17 cellular contexts compared by ENCODE assay signal in genomic region chr2:72027426-72028161, GRCh38.
DNase-seq lines count a peak whose midpoint lies in the region; ATAC-seq and TF ChIP-seq lines count a peak whose summit lies in the region.
"Had no signal": no experiment of that assay in that cellular context is flagged by ENCODE, and none has a peak within 500 bp of the region (broad histone marks: within the 10 kb centered on the region; RNA-seq: fewer than 3 reads in every experiment).

No MANE protein-coding gene starts in this region.

- H3K36me3 ChIP-seq in upper lobe of left lung: no peaks in the 10 kb centered on the region
- H3K36me3 ChIP-seq: brain microvascular endothelial cell, Peyer's patch had no signal

- no peaks in the 10 kb centered on the region for H3K27me3 ChIP-seq in upper lobe of left lung
- H3K27me3 ChIP-seq: brain microvascular endothelial cell, Peyer's patch had no signal

- peak; percentile 45 for DNase-seq in activated CD8-positive, alpha-beta memory T cell treated with anti-CD3 and anti-CD28 coated beads for 24 hours
- DNase-seq in activated CD8-positive, alpha-beta memory T cell treated with anti-CD3 and anti-CD28 coated beads, Interleukin-2, amount 50 U/mL, for 4 hours: no peak
- DNase-seq in activated CD8-positive, alpha-beta memory T cell treated with anti-CD3 and anti-CD28 coated beads, Interleukin-2, amount 50 U/mL, for 48 hours: peak; percentile 26
- DNase-seq in kidney tubule cell (ENCODE audit: low spot score) (peak; percentile 17), upper lobe of left lung (peak; percentile 14 to 58), OCI-M2 (lab: John Stamatoyannopoulos, UW; ENCODE audit: unreplicated experiment) (no peak), T-helper 2 cell (no peak), putamen (ENCODE audit: low spot score) (no peak)
- DNase-seq: activated CD4-positive, alpha-beta T cell treated with anti-CD3 and anti-CD28 coated beads, Interleukin-2, amount 10 ng/mL, durations not matched to agents 7 days and 5 days; activated naive CD4-positive, alpha-beta T cell treated with anti-CD3 and anti-CD28 coated beads for 36 hours; brain microvascular endothelial cell; Karpas-422; kidney glomerular epithelial cell; naive B cell; NCI-H510A treated with DMSO at 0.1 percent for 48 hours; stimulated activated naive CD4-positive, alpha-beta T cell treated with Interleukin-2 at 50 U/mL for 16 hours had no signal

- TF ChIP-seq POLR2A in upper lobe of left lung (IDR thresholded peaks at IDR 0.05): no peak

- no peak for TF ChIP-seq EP300 in upper lobe of left lung (IDR thresholded peaks at IDR 0.05)

- WGBS in upper lobe of left lung, 2 donors: 89 to 93% methylated on average over 12 to 13 of the region's 13 CpGs

- H3K4me1 ChIP-seq in upper lobe of left lung: no peaks in the 10 kb centered on the region
- H3K4me1 ChIP-seq: Peyer's patch had no signal

- H3K27ac ChIP-seq in upper lobe of left lung: no peak overlapping the region
- H3K27ac ChIP-seq: brain microvascular endothelial cell, Peyer's patch had no signal

- TF ChIP-seq CTCF in upper lobe of left lung (IDR thresholded peaks at IDR 0.05): no peak

- H3K4me3 ChIP-seq in upper lobe of left lung: no peak overlapping the region
- H3K4me3 ChIP-seq: Peyer's patch had no signal

- no peaks in the 10 kb centered on the region for H3K9me3 ChIP-seq in upper lobe of left lung
- H3K9me3 ChIP-seq: Peyer's patch had no signal

- no peak for ATAC-seq in upper lobe of left lung (ENCODE audit: low FRiP score in 2 of 2)

Comparison
In these comparisons a context has a peak if more than half of its experiments do, and no peak if none do; other contexts are left out.
1. DNase-seq: peak in activated CD8-positive, alpha-beta memory T cell treated with anti-CD3 and anti-CD28 coated beads for 24 hours (single experiment), activated CD8-positive, alpha-beta memory T cell treated with anti-CD3 and anti-CD28 coated beads, Interleukin-2, amount 50 U/mL, for 48 hours (single experiment), kidney tubule cell (single experiment) and upper lobe of left lung (2 of 2); none in activated CD8-positive, alpha-beta memory T cell treated with anti-CD3 and anti-CD28 coated beads, Interleukin-2, amount 50 U/mL, for 4 hours (single experiment), OCI-M2 (single experiment), T-helper 2 cell (0 of 5) and putamen (single experiment).